8 cellular contexts compared by ENCODE assay signal in genomic region chr3:49357466-49358216, GRCh38. TPM values are rescaled to one million over a fixed set of nuclear protein-coding genes. Genes with fewer than 3 reads are reported as not detected.
DNase-seq lines count a peak whose midpoint lies in the region; ATAC-seq and TF ChIP-seq lines count a peak whose summit lies in the region.

No MANE protein-coding gene starts in this region.

- intact Hi-C loops in colonic mucosa (cut with DNase I) (no loop called here), left lung (cut with DNase I) (no loop called here)

- peaks cover 15% of the 10 kb centered on the region for H3K4me1 ChIP-seq in colonic mucosa
- peaks cover 33 to 84% of the 10 kb centered on the region in 2 donors for H3K4me1 ChIP-seq in left lung

- H3K9me3 ChIP-seq in colonic mucosa, result no peaks in the 10 kb centered on the region
- no peaks in the 10 kb centered on the region for H3K9me3 ChIP-seq in left lung

- H3K36me3 ChIP-seq in colonic mucosa, result peaks cover 13% of the 10 kb centered on the region
- peaks cover 9 to 68% of the 10 kb centered on the region in 2 donors for H3K36me3 ChIP-seq in left lung

- DNase-seq in SIG-M5 treated with dmso at 0.1 percent for 504 hours (lab: John Stamatoyannopoulos, UW; ENCODE audit: unreplicated experiment) (peak; percentile 35), SIG-M5 (lab: John Stamatoyannopoulos, UW) (no peak), HS-27A (ENCODE audit: low read depth) (peak; percentile 86), colonic mucosa (peak; percentile 47), left lung (peak; percentile 53 to 87)
- DNase-seq in activated CD4-positive, alpha-beta T cell treated with anti-CD3 and anti-CD28 coated beads for 1 hour, result peak; percentile 20
- DNase-seq in stimulated activated CD4-positive, alpha-beta T cell treated with anti-CD3 and anti-CD28 coated beads, Interleukin-4, amount 100 ng/mL, for 4 hours, result peak; percentile 50 to 54

- ATAC-seq in left lung (peak; percentile 45), GM21825 (IDR thresholded peaks at IDR 0.05; ENCODE audit: unreplicated experiment) (no peak)

- H3K4me3 ChIP-seq in colonic mucosa (peak overlapping the region; percentile 60), left lung (peak overlapping the region; percentile 74 to 83)

- no peak for TF ChIP-seq CTCF in colonic mucosa (IDR thresholded peaks at IDR 0.05)
- TF ChIP-seq CTCF in left lung (IDR thresholded peaks at IDR 0.05), result no peak

- H3K27ac ChIP-seq in colonic mucosa (peak overlapping the region; percentile 95), left lung (peak overlapping the region; percentile 90 to 93)

- peak overlapping the region; percentile 89 to 93 for H3K9ac ChIP-seq in colonic mucosa (ENCODE audit: low read depth in 2 of 2, low read length in 2 of 2)

- no peaks in the 10 kb centered on the region for H3K27me3 ChIP-seq in colonic mucosa
- no peaks in the 10 kb centered on the region for H3K27me3 ChIP-seq in left lung

RNA-seq across cellular contexts. Expression of gene GPX1, which starts 0.5 kb away (rescaled TPM):
- 100 to 1,000 TPM; 131 to 235 TPM for total RNA-seq in colonic mucosa
- total RNA-seq in left lung, result 100 to 1,000 TPM; 468 to 518 TPM

RNA-seq across cellular contexts. Expression of gene USP4, which starts 17.8 kb away (rescaled TPM):
- total RNA-seq in colonic mucosa, result 10 to 100 TPM; 40.5 to 43.9 TPM
- 10 to 100 TPM; 57.7 to 72.9 TPM for total RNA-seq in left lung

RNA-seq across cellular contexts. Expression of gene RHOA, which starts 54.1 kb away (rescaled TPM):
- total RNA-seq in colonic mucosa, result 100 to 1,000 TPM; 499 to 506 TPM
- total RNA-seq in left lung, result 100 to 1,000 TPM; 480 to 625 TPM

RNA-seq across cellular contexts. Expression of gene TCTA, which starts 54.6 kb away (rescaled TPM):
- total RNA-seq in colonic mucosa (10 to 100 TPM; 35.0 to 37.6 TPM), left lung (10 to 100 TPM; 37.2 to 41.5 TPM)
